7 cellular contexts compared by ENCODE assay signal in genomic region chr16:70166584-70167197, GRCh38. TPM values are rescaled to one million over a fixed set of nuclear protein-coding genes. Genes with fewer than 3 reads are reported as not detected.
"Had no signal": no experiment of that assay in that cellular context is flagged by ENCODE, and none has a peak within 500 bp of the region (broad histone marks: within the 10 kb centered on the region; RNA-seq: fewer than 3 reads in every experiment).

No MANE protein-coding gene starts in this region.

RNA-seq across cellular contexts. Expression of gene CLEC18C, which starts 6.9 kb away (rescaled TPM):
- total RNA-seq: left ventricle myocardium inferior, mesenteric fat pad, sigmoid colon, upper lobe of right lung had no signal
- polyA plus RNA-seq: immature natural killer cell; naive thymus-derived CD8-positive, alpha-beta T cell; right cardiac atrium had no signal
